ENCODE assay signal across 17 cellular contexts in genomic region chr14:74896400-74896799, GRCh38. TPM values are rescaled to one million over a fixed set of nuclear protein-coding genes. Genes with fewer than 3 reads are reported as not detected.
DNase-seq lines count a peak whose midpoint lies in the region; ATAC-seq and TF ChIP-seq lines count a peak whose summit lies in the region.
"Had no signal": no experiment of that assay in that cellular context is flagged by ENCODE, and none has a peak within 500 bp of the region (broad histone marks: within the 10 kb centered on the region; RNA-seq: fewer than 3 reads in every experiment).

No MANE protein-coding gene starts in this region.

- no peak overlapping the region for H3K27ac ChIP-seq in OCI-LY7 (ENCODE audit: low read depth, low read length, poor library complexity, severe bottlenecking)
- H3K27ac ChIP-seq in A673 (ENCODE audit: low read depth, low read length, poor library complexity, severe bottlenecking) = no peak overlapping the region
- H3K27ac ChIP-seq: C4-2B had no signal

- no peaks in the 10 kb centered on the region for H3K9me2 ChIP-seq in OCI-LY7 (ENCODE audit: insufficient read depth, low read length)

- H3K27me3 Mint-ChIP-seq in central memory CD8-positive, alpha-beta T cell = no peaks in the 10 kb centered on the region
- H3K27me3 Mint-ChIP-seq: CD4-positive, alpha-beta memory T cell had no signal

- peaks cover 15% of the 10 kb centered on the region for H3K4me1 ChIP-seq in OCI-LY7 (ENCODE audit: insufficient read depth, low read length, poor library complexity, severe bottlenecking)
- no peaks in the 10 kb centered on the region for H3K4me1 ChIP-seq in A673 (ENCODE audit: insufficient read depth, low read length, poor library complexity, severe bottlenecking)
- H3K4me1 ChIP-seq: BE2C had no signal

- TSS peak; percentile 16 for BruUV-seq in OCI-LY7 (replicated peaks; lab: Mats Ljungman, UMichigan)
- BruUV-seq in A673 (replicated peaks; lab: Mats Ljungman, UMichigan) = no TSS peak

- peak; percentile 26 for ATAC-seq in left ventricle myocardium superior
- ATAC-seq in Right ventricle myocardium inferior = no peak
- no peak for ATAC-seq in central memory CD8-positive, alpha-beta T cell (replicated peaks; ENCODE audit: extremely low read depth, poor library complexity, severe bottlenecking)
- ATAC-seq in stimulated activated effector memory CD8-positive, alpha-beta T cell treated with anti-CD3 and anti-CD28 coated beads, Interleukin-12 subunit alpha, Interleukin-12 subunit beta, amount 100 ng/mL, for 72 hours = no peak

- CTCF ChIA-PET in OCI-LY7 (lab: Charles Lee; ENCODE audit: unreplicated experiment) = no interaction called here
- CTCF ChIA-PET in A673 (lab: Charles Lee) = no interaction called here

- H3K36me3 ChIP-seq in OCI-LY7 (ENCODE audit: insufficient read depth, low read length) (peaks cover 100% of the 10 kb centered on the region), A673 (ENCODE audit: insufficient read depth, low read length, poor library complexity, severe bottlenecking) (peaks cover 95% of the 10 kb centered on the region)

- POLR2A ChIA-PET in OCI-LY7 (lab: Charles Lee) (interaction anchor here (0.7 kb wide), 1 partner anchor 24 kb away, joined by 4 read pairs; no protein-coding TSS in a partner anchor), A673 (lab: Charles Lee; ENCODE audit: low non-redundant PET) (no interaction called here)

- H3K9me3 ChIP-seq in OCI-LY7 (ENCODE audit: low read length) (no peaks in the 10 kb centered on the region), A673 (ENCODE audit: low read depth, low read length, poor library complexity, severe bottlenecking) (no peaks in the 10 kb centered on the region)
- H3K9me3 ChIP-seq: BE2C had no signal

- H3K4me3 ChIP-seq in OCI-LY7 (ENCODE audit: low read depth, low read length, poor library complexity, severe bottlenecking) = no peak overlapping the region
- H3K4me3 ChIP-seq in A673 (ENCODE audit: low read depth, low read length, poor library complexity, severe bottlenecking) = no peak overlapping the region

- no peaks in the 10 kb centered on the region for H3K79me2 ChIP-seq in OCI-LY7 (ENCODE audit: insufficient read depth, low read depth, low read length)

- H3K4me3 Mint-ChIP-seq in central memory CD8-positive, alpha-beta T cell = no peak overlapping the region
- no peak overlapping the region for H3K4me3 Mint-ChIP-seq in stimulated activated effector memory CD8-positive, alpha-beta T cell treated with anti-CD3 and anti-CD28 coated beads, Interleukin-12 subunit alpha, Interleukin-12 subunit beta, amount 100 ng/mL, for 72 hours
- H3K4me3 Mint-ChIP-seq: CD4-positive, alpha-beta memory T cell; H9 had no signal

- H3K27ac Mint-ChIP-seq in central memory CD8-positive, alpha-beta T cell (ENCODE audit: low read depth) = peak overlapping the region; percentile 33
- H3K27ac Mint-ChIP-seq in stimulated activated effector memory CD8-positive, alpha-beta T cell treated with anti-CD3 and anti-CD28 coated beads, Interleukin-12 subunit alpha, Interleukin-12 subunit beta, amount 100 ng/mL, for 72 hours = peak overlapping the region; percentile 40
- H3K27ac Mint-ChIP-seq: H9 had no signal

- no peak overlapping the region for H2AFZ ChIP-seq in OCI-LY7 (ENCODE audit: low read length)

- H3K4me2 ChIP-seq in OCI-LY7 (ENCODE audit: low read length) = no peak overlapping the region

- H3K9me3 Mint-ChIP-seq in central memory CD8-positive, alpha-beta T cell = no peaks in the 10 kb centered on the region
- no peaks in the 10 kb centered on the region for H3K9me3 Mint-ChIP-seq in stimulated activated effector memory CD8-positive, alpha-beta T cell treated with anti-CD3 and anti-CD28 coated beads, Interleukin-12 subunit alpha, Interleukin-12 subunit beta, amount 100 ng/mL, for 72 hours
- H3K9me3 Mint-ChIP-seq: CD4-positive, alpha-beta memory T cell; H9 had no signal

- peaks cover 18% of the 10 kb centered on the region; the same call in 1 of the 2 replicates for H4K20me1 ChIP-seq in OCI-LY7 (ENCODE audit: insufficient read depth, low read length)

- intact Hi-C loops in left ventricle myocardium superior (cut with micrococcal nuclease) = no loop called here
- intact Hi-C loops in Right ventricle myocardium inferior (cut with DNase I) = no loop called here
- intact Hi-C loops in OCI-LY7 (cut with micrococcal nuclease; ENCODE audit: unreplicated experiment) = no loop called here
- intact Hi-C loops in A673 (cut with micrococcal nuclease; ENCODE audit: unreplicated experiment) = no loop called here

- no peak for DNase-seq in left ventricle myocardium superior
- DNase-seq in Right ventricle myocardium inferior (ENCODE audit: missing footprints) = no peak
- no peak for DNase-seq in OCI-LY7 (ENCODE audit: low spot score)
- no peak for DNase-seq in central memory CD8-positive, alpha-beta T cell (ENCODE audit: low spot score in 2 of 2)
- DNase-seq in stimulated activated effector memory CD8-positive, alpha-beta T cell treated with anti-CD3 and anti-CD28 coated beads, Interleukin-12 subunit alpha, Interleukin-12 subunit beta, amount 100 ng/mL, for 72 hours (ENCODE audit: low spot score in 2 of 2) = no peak
- DNase-seq in T-helper 1 cell = no peak
- no peak for DNase-seq in A673 (ENCODE audit: low spot score)
- DNase-seq: BE2C; CD4-positive, alpha-beta memory T cell; COR-L47; DMS153; DND-41; GDM1; GOT3; H9 had no signal

- peaks cover 87% of the 10 kb centered on the region for H3K36me3 Mint-ChIP-seq in central memory CD8-positive, alpha-beta T cell (ENCODE audit: insufficient read depth)
- H3K36me3 Mint-ChIP-seq in stimulated activated effector memory CD8-positive, alpha-beta T cell treated with anti-CD3 and anti-CD28 coated beads, Interleukin-12 subunit alpha, Interleukin-12 subunit beta, amount 100 ng/mL, for 72 hours = peaks cover 100% of the 10 kb centered on the region

- no peaks in the 10 kb centered on the region for H3K27me3 ChIP-seq in A673 (replicated peaks; ENCODE audit: insufficient read depth, low read depth, low read length, poor library complexity)
- H3K27me3 ChIP-seq: BE2C had no signal

- TF ChIP-seq CTCF in OCI-LY7 (conservative IDR thresholded peaks at IDR 0.05; ENCODE audit: low read length) (no peak), A673 (conservative IDR thresholded peaks at IDR 0.05; ENCODE audit: low read depth, low read length) (no peak)

- peaks cover 5% of the 10 kb centered on the region for H3K4me1 Mint-ChIP-seq in central memory CD8-positive, alpha-beta T cell
- H3K4me1 Mint-ChIP-seq in stimulated activated effector memory CD8-positive, alpha-beta T cell treated with anti-CD3 and anti-CD28 coated beads, Interleukin-12 subunit alpha, Interleukin-12 subunit beta, amount 100 ng/mL, for 72 hours = peaks cover 5% of the 10 kb centered on the region
- H3K4me1 Mint-ChIP-seq: H9 had no signal

RNA-seq across cellular contexts. Expression of gene DLST, which starts 14.7 kb away (rescaled TPM):
- total RNA-seq in left ventricle myocardium superior (241 TPM), Right ventricle myocardium inferior (213 TPM), OCI-LY7 (2022) (95.1 and 95.7 TPM in 2 replicates), A673 (2021) (139 and 145 TPM in 2 replicates)
- 70.2 and 74.4 TPM in 2 replicates for total RNA-seq in OCI-LY7 (2014; rRNA removed; shearing (Covaris generic))

RNA-seq across cellular contexts. Expression of gene PROX2, which starts 20.5 kb away (rescaled TPM):
- not detected for total RNA-seq in left ventricle myocardium superior
- not detected for total RNA-seq in Right ventricle myocardium inferior
- 0.35 and 0.51 TPM in 2 replicates for total RNA-seq in OCI-LY7 (2014; rRNA removed; shearing (Covaris generic))
- 0.74 and 0.76 TPM in 2 replicates for total RNA-seq in OCI-LY7 (2022)
- not detected in 2 replicates for total RNA-seq in A673 (2021)
- total RNA-seq: CD4-positive, alpha-beta memory T cell; H9; HT-29 had no signal

RNA-seq across cellular contexts. Expression of gene RPS6KL1, which starts 26.7 kb away (rescaled TPM):
- 18.6 TPM for total RNA-seq in left ventricle myocardium superior
- total RNA-seq in Right ventricle myocardium inferior = 19.1 TPM
- total RNA-seq in OCI-LY7 (2014; rRNA removed; shearing (Covaris generic)) = 6.1 and 11.3 TPM in 2 replicates
- total RNA-seq in OCI-LY7 (2022) = 14.0 and 15.3 TPM in 2 replicates
- 0.80 and 1.0 TPM in 2 replicates for total RNA-seq in A673 (2021)

RNA-seq across cellular contexts. Expression of gene PGF, which starts 59.0 kb away (rescaled TPM):
- total RNA-seq in left ventricle myocardium superior (4.9 TPM), Right ventricle myocardium inferior (6.5 TPM), OCI-LY7 (2022) (0.19 TPM in 1 of 2 replicates, not detected in the other), A673 (2021) (32.2 and 48.1 TPM in 2 replicates)
- 0.09 and 0.13 TPM in 2 replicates for total RNA-seq in OCI-LY7 (2014; rRNA removed; shearing (Covaris generic))
- total RNA-seq: CD4-positive, alpha-beta memory T cell had no signal
